ENCODE assay signal across 1 cellular context in genomic region chr13:24627864-24628418, GRCh38.
TF ChIP-seq lines count a peak whose summit lies in the region.

No MANE protein-coding gene starts in this region.

TF ChIP-seq in K562, 482 proteins besides CTCF, POLR2A, EP300 and RAD21 (continued from another document):
- TF ChIP-seq, protein P1, sequence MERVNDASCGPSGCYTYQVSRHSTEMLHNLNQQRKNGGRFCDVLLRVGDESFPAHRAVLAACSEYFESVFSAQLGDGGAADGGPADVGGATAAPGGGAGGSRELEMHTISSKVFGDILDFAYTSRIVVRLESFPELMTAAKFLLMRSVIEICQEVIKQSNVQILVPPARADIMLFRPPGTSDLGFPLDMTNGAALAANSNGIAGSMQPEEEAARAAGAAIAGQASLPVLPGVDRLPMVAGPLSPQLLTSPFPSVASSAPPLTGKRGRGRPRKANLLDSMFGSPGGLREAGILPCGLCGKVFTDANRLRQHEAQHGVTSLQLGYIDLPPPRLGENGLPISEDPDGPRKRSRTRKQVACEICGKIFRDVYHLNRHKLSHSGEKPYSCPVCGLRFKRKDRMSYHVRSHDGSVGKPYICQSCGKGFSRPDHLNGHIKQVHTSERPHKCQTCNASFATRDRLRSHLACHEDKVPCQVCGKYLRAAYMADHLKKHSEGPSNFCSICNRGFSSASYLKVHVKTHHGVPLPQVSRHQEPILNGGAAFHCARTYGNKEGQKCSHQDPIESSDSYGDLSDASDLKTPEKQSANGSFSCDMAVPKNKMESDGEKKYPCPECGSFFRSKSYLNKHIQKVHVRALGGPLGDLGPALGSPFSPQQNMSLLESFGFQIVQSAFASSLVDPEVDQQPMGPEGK (CRISPR knock-in tag; IDR thresholded peaks at IDR 0.05; ENCODE audit: borderline replicate concordance) = no peak
- TF ChIP-seq ZBTB11 (CRISPR knock-in tag; IDR thresholded peaks at IDR 0.05) = no peak
- no peak for TF ChIP-seq CBFA2T3 (IDR thresholded peaks at IDR 0.05)
- peak in 1 of 2 experiments; percentile 41; a peak in 1 of 4 replicates for TF ChIP-seq MNT (conservative IDR thresholded peaks at IDR 0.05)
